8 cellular contexts compared by ENCODE assay signal in the genomic region with DNA sequence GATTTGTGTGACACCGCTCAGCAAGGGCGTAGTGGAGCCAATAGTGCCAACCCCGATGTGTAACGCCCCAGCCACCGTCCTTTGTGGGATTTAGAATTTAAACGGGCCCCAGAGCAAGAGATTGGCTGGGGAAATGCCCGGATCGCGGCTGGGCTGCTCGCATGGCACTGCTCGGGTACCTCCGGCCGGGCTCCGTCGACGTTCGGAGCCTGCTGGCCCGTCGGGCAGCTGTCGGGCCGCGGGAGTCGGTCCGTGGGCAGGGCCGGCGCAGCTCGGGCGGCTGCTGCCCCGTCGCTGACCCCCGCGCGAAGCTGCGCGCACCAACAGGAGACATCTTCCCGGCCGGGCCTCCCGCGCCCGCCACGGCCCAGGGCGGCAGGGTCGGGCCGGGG. TPM values are rescaled to one million over a fixed set of nuclear protein-coding genes. Genes with fewer than 3 reads are reported as not detected.
A peak's percentile ranks its signal among the peaks of the same experiment; 100 is the strongest.
DNase-seq lines count a peak whose midpoint lies in the region; FAIRE-seq and TF ChIP-seq lines count a peak whose summit lies in the region.

No MANE protein-coding gene starts in this region.

- DNase-seq in GM12864 (ENCODE audit: low read depth) (no peak), PC-9 (peak in 1 of 2 experiments; percentile 33), small intestine (no peak), GF-D8 (lab: John Stamatoyannopoulos, UW) (no peak), epidermal melanocyte (ENCODE audit: insufficient read length, low spot score) (no peak), NCI-H526 treated with DMSO at 0.1 percent for 48 hours (lab: John Stamatoyannopoulos, UW) (no peak)

- peak overlapping the region; percentile 72; the same call in 1 of the 2 replicates for H3K9ac ChIP-seq in iPS-20b (ENCODE audit: low read depth, low read length)

- no TSS peak for BruUV-seq in PC-9 (replicated peaks; lab: Mats Ljungman, UMichigan)

- H3K27ac ChIP-seq in PC-9 (no peak overlapping the region), adipose tissue (ENCODE audit: low read depth, low read length) (peak overlapping the region; percentile 34), iPS-20b (ENCODE audit: low read length) (no peak overlapping the region), small intestine (ENCODE audit: low read depth in 1 of 2, low read length in 1 of 2) (peak overlapping the region; percentile 99)

- no peak overlapping the region for H2AFZ ChIP-seq in PC-9

- H3K9me2 ChIP-seq in PC-9 (ENCODE audit: insufficient read depth) = no peaks in the 10 kb centered on the region

- H3K79me2 ChIP-seq in PC-9 (ENCODE audit: low read depth) = peaks cover 34% of the 10 kb centered on the region

- TF ChIP-seq CTCF in GM12864 (IDR thresholded peaks at IDR 0.05; ENCODE audit: low read depth, low read length, missing control alignments) (no peak), PC-9 (conservative IDR thresholded peaks at IDR 0.05) (no peak)

- intact Hi-C loops in PC-9 (cut with micrococcal nuclease; ENCODE audit: unreplicated experiment) = loop anchor here (2.0 to 5.0 kb wide), 2 partner anchors 35 to 63 kb away; no protein-coding TSS in a partner anchor

- peaks cover 32% of the 10 kb centered on the region; the same call in 1 of the 2 replicates for H3F3A ChIP-seq in PC-9 (ENCODE audit: insufficient read depth, low read depth)

- H3K9me3 ChIP-seq in PC-9 (ENCODE audit: insufficient read depth, low read depth) = no peaks in the 10 kb centered on the region
- no peaks in the 10 kb centered on the region for H3K9me3 ChIP-seq in iPS-20b (ENCODE audit: insufficient read depth, low read depth, low read length)
- H3K9me3 ChIP-seq in small intestine (ENCODE audit: control insufficient read depth, low read depth) = no peaks in the 10 kb centered on the region

- H4K20me1 ChIP-seq in PC-9 (ENCODE audit: insufficient read depth) = peaks cover 16% of the 10 kb centered on the region

- CTCF ChIA-PET in PC-9 (lab: Charles Lee) = interaction anchor here (0.6 to 1.0 kb wide), 2 partner anchors 264 to 445 kb away, joined by 4 to 10 read pairs; no protein-coding TSS in a partner anchor

- H3K27me3 ChIP-seq in PC-9 (ENCODE audit: insufficient read depth, low read depth) (no peaks in the 10 kb centered on the region), iPS-20b (ENCODE audit: insufficient read depth, low read length) (peaks cover 12% of the 10 kb centered on the region), small intestine (ENCODE audit: control insufficient read depth in 2 of 2, insufficient read depth in 2 of 2, low read length in 2 of 2) (no peaks in the 10 kb centered on the region)

- 5 to 41% (median 6%) methylated on average over 33 to 44 of the region's 44 CpGs for WGBS in adipose tissue, 3 donors
- whole genome bisulfite sequencing in small intestine, 3 donors = 22 to 39% (median 32%) methylated on average over 33 to 44 of the region's 44 CpGs

- H3K4me2 ChIP-seq in PC-9 = peak overlapping the region; percentile 4; the same call in 1 of the 2 replicates

- H3K4me1 ChIP-seq in PC-9 (replicated peaks; ENCODE audit: insufficient read depth) (peaks cover 13% of the 10 kb centered on the region), iPS-20b (ENCODE audit: insufficient read depth, low read length) (peaks cover 17% of the 10 kb centered on the region), small intestine (ENCODE audit: control insufficient read depth in 2 of 2, insufficient read depth in 1 of 2, low read depth in 1 of 2, low read length in 1 of 2) (peaks cover 0 to 2% of the 10 kb centered on the region in 2 donors)

- H3K4me3 ChIP-seq in GM12864 (ENCODE audit: low read depth, low read length) = peak overlapping the region; percentile 59
- H3K4me3 ChIP-seq in PC-9 = no peak overlapping the region
- H3K4me3 ChIP-seq in iPS-20b (ENCODE audit: low read length) = peak overlapping the region; percentile 66
- H3K4me3 ChIP-seq in small intestine (ENCODE audit: low read depth in 1 of 2, low read length in 2 of 2) = peak overlapping the region; percentile 65 to 93

- POLR2A ChIA-PET in PC-9 (lab: Charles Lee; ENCODE audit: unreplicated experiment) = interaction anchor here (0.5 to 0.6 kb wide), 3 partner anchors 12 to 128 kb away, joined by 3 to 27 read pairs (median 4); no protein-coding TSS in a partner anchor

- H3K36me3 ChIP-seq in PC-9 (ENCODE audit: low read depth) (no peaks in the 10 kb centered on the region), iPS-20b (ENCODE audit: insufficient read depth, low read depth, low read length) (no peaks in the 10 kb centered on the region), small intestine (ENCODE audit: control insufficient read depth in 2 of 2, insufficient read depth in 2 of 2, low read length in 2 of 2) (no peaks in the 10 kb centered on the region)

- FAIRE-seq in small intestine (lab: Jason Lieb, UNC) = no peak

RNA-seq across cellular contexts. Expression of a gene that starts 1.4 kb away (rescaled TPM):
- total RNA-seq in PC-9 (2021) = 117 and 120 TPM in 2 replicates
- 10 to 100 TPM; 14.9 to 36.4 (median 34.0) TPM for polyA plus RNA-seq in adipose tissue
- polyA plus RNA-seq in small intestine = 10 to 100 TPM; 19.2 to 25.4 (median 23.9) TPM

Comparison
In these comparisons a context has a peak if more than half of its experiments do, and no peak if none do; other contexts are left out.
1. H3K27ac ChIP-seq: peak in adipose tissue (single experiment) and small intestine (2 of 2); none in PC-9 (single experiment) and iPS-20b (single experiment).